9 cellular contexts compared by ENCODE assay signal in the genomic region with DNA sequence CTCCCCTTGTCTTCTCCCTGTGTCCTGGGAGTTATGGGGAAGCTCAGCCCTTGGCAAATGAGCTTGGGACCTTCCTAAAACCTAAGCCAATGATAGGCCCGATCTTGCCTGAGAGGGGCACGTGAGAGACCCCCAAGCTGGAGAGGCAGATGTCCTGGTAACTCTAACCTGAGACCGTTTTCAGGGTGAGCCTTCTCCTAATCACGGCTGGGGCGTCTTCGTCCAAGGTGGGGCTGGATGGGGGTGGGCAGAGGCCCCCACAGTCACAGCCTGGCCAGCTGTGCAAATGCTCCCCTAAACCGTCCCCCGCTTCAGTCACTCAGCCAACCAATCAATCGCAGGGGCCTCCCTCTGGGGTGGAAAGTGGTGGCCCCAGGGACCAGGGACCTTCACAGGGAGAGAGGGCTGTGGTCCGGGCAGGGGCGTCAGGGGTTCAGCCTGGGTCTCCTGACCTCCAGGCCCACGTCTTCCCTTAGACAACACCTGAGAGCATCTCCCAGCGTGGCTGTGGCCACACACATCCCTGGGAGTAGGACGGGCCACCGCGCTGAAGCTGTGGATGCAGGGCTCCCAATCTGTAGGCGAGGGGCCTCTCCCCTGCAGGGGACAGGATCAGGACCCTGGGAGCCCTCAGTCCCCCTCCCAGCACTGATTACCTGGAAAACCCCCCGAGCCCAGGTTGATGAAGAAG. TPM values are rescaled to one million over a fixed set of nuclear protein-coding genes. Genes with fewer than 3 reads are reported as not detected.
DNase-seq lines count a peak whose midpoint lies in the region; ATAC-seq and TF ChIP-seq lines count a peak whose summit lies in the region.
"Had no signal": no experiment of that assay in that cellular context is flagged by ENCODE, and none has a peak within 500 bp of the region (broad histone marks: within the 10 kb centered on the region; RNA-seq: fewer than 3 reads in every experiment).

No MANE protein-coding gene starts in this region.

- no peaks in the 10 kb centered on the region for H3K9me3 Mint-ChIP-seq in effector memory CD8-positive, alpha-beta T cell
- H3K9me3 Mint-ChIP-seq in neural crest cell: peaks cover 2% of the 10 kb centered on the region

- H3K4me1 Mint-ChIP-seq in effector memory CD8-positive, alpha-beta T cell (ENCODE audit: low read depth in 2 of 2): peaks cover 0 to 4% of the 10 kb centered on the region in 2 donors
- peaks cover 63% of the 10 kb centered on the region for H3K4me1 Mint-ChIP-seq in neural crest cell

- peaks cover 41 to 64% of the 10 kb centered on the region in 2 donors for H3K27me3 Mint-ChIP-seq in effector memory CD8-positive, alpha-beta T cell
- H3K27me3 Mint-ChIP-seq in neural crest cell (ENCODE audit: low read depth): peaks cover 8% of the 10 kb centered on the region

- no peaks in the 10 kb centered on the region for H3K9me2 ChIP-seq in Loucy (replicated peaks; ENCODE audit: low read depth, low read length)

- H3K79me2 ChIP-seq in Loucy (ENCODE audit: insufficient read depth, low read length): peaks cover 40% of the 10 kb centered on the region; the same call in 1 of the 2 replicates

- H3K9ac ChIP-seq in Loucy (ENCODE audit: low read depth, low read length, poor library complexity, severe bottlenecking): peak overlapping the region; percentile 96

- H3K4me1 ChIP-seq in A673 (ENCODE audit: insufficient read depth, low read length, poor library complexity, severe bottlenecking) (peaks cover 63% of the 10 kb centered on the region), Loucy (ENCODE audit: insufficient read depth, low read length, poor library complexity, severe bottlenecking) (peaks cover 53% of the 10 kb centered on the region)

- H4K20me1 ChIP-seq in Loucy (ENCODE audit: insufficient read depth, low read length, poor library complexity, severe bottlenecking): no peaks in the 10 kb centered on the region

- CTCF ChIA-PET in A673 (lab: Charles Lee): no interaction called here

- H3K36me3 Mint-ChIP-seq in effector memory CD8-positive, alpha-beta T cell (ENCODE audit: insufficient read depth): peaks cover 5% of the 10 kb centered on the region
- no peaks in the 10 kb centered on the region for H3K36me3 Mint-ChIP-seq in neural crest cell (ENCODE audit: low read depth)

- H3K27ac Mint-ChIP-seq in effector memory CD8-positive, alpha-beta T cell: no peak overlapping the region
- peak overlapping the region; percentile 87 for H3K27ac Mint-ChIP-seq in neural crest cell (ENCODE audit: unreplicated experiment)

- H3K4me2 ChIP-seq in Loucy (ENCODE audit: low read depth, low read length, poor library complexity, severe bottlenecking): peak overlapping the region; percentile 98

- peak overlapping the region; percentile 41 to 60 for H3K4me3 Mint-ChIP-seq in effector memory CD8-positive, alpha-beta T cell
- peak overlapping the region; percentile 84 for H3K4me3 Mint-ChIP-seq in neural crest cell

- H3K4me3 ChIP-seq in A673 (ENCODE audit: low read depth, low read length, poor library complexity, severe bottlenecking): peak overlapping the region; percentile 47
- H3K4me3 ChIP-seq in Loucy (ENCODE audit: low read length, poor library complexity, severe bottlenecking): peak overlapping the region; percentile 84

- DNase-seq in A673 (ENCODE audit: low spot score) (no peak), neural crest cell (ENCODE audit: low read depth, low spot score) (no peak), activated gamma-delta T cell treated with Interleukin-2 at 50 U/mL for 16 hours (no peak), SKM-1 treated with dmso at 0.1 percent for 144 hours (lab: John Stamatoyannopoulos, UW; ENCODE audit: unreplicated experiment) (no peak), EL (no peak)
- DNase-seq in effector memory CD8-positive, alpha-beta T cell: no peak
- DNase-seq: RPMI8226 had no signal

- peaks cover 9% of the 10 kb centered on the region; the same call in 1 of the 2 replicates for H3F3A ChIP-seq in Loucy (ENCODE audit: low read depth)

- TF ChIP-seq CTCF in A673 (conservative IDR thresholded peaks at IDR 0.05; ENCODE audit: low read depth, low read length) (no peak), Loucy (conservative IDR thresholded peaks at IDR 0.05; ENCODE audit: low read length) (no peak), neural crest cell (conservative IDR thresholded peaks at IDR 0.05) (no peak)

- H3K36me3 ChIP-seq in A673 (ENCODE audit: insufficient read depth, low read length, poor library complexity, severe bottlenecking): no peaks in the 10 kb centered on the region
- H3K36me3 ChIP-seq in Loucy (ENCODE audit: insufficient read depth, low read length): no peaks in the 10 kb centered on the region

- POLR2A ChIA-PET in A673 (lab: Charles Lee; ENCODE audit: low non-redundant PET): no interaction called here

- no peak for ATAC-seq in effector memory CD8-positive, alpha-beta T cell (replicated peaks)
- ATAC-seq in GM18870 (IDR thresholded peaks at IDR 0.05; ENCODE audit: unreplicated experiment): no peak

- H3K9me3 ChIP-seq in A673 (ENCODE audit: low read depth, low read length, poor library complexity, severe bottlenecking): no peaks in the 10 kb centered on the region
- H3K9me3 ChIP-seq in Loucy (ENCODE audit: insufficient read depth, low read depth, low read length): no peaks in the 10 kb centered on the region

- peak overlapping the region; percentile 71 for H3K27ac ChIP-seq in A673 (ENCODE audit: low read depth, low read length, poor library complexity, severe bottlenecking)

- intact Hi-C loops in A673 (cut with micrococcal nuclease; ENCODE audit: unreplicated experiment): loop anchor here (2.0 kb wide), 1 partner anchor 87 kb away; the partner anchor contains the start of gene BAHCC1

- no peaks in the 10 kb centered on the region for H3K27me3 ChIP-seq in A673 (replicated peaks; ENCODE audit: insufficient read depth, low read depth, low read length, poor library complexity)
- H3K27me3 ChIP-seq in Loucy (ENCODE audit: insufficient read depth, low read length, poor library complexity, severe bottlenecking): no peaks in the 10 kb centered on the region

- BruUV-seq in A673 (replicated peaks; lab: Mats Ljungman, UMichigan): no TSS peak

- peak overlapping the region; percentile 7; the same call in 1 of the 2 replicates for H2AFZ ChIP-seq in Loucy (ENCODE audit: low read length)

RNA-seq across cellular contexts. Expression of gene ACTG1, which starts 30.6 kb away (rescaled TPM):
- 2,855 and 3,247 TPM in 2 replicates for total RNA-seq in A673 (2021)
- 4,235 and 4,315 TPM in 2 replicates for total RNA-seq in neural crest cell

RNA-seq across cellular contexts. Expression of gene FSCN2, which starts 46.2 kb away (rescaled TPM):
- 0.26 and 0.31 TPM in 2 replicates for total RNA-seq in A673 (2021)
- total RNA-seq in neural crest cell: 0.43 and 0.56 TPM in 2 replicates
